10 cellular contexts compared by ENCODE assay signal in genomic region chr17:10875411-10875810, GRCh38. TPM values are rescaled to one million over a fixed set of nuclear protein-coding genes. Genes with fewer than 3 reads are reported as not detected.
A peak's percentile ranks its signal among the peaks of the same experiment; 100 is the strongest.
DNase-seq lines count a peak whose midpoint lies in the region; ATAC-seq and TF ChIP-seq lines count a peak whose summit lies in the region.
"Had no signal": no experiment of that assay in that cellular context is flagged by ENCODE, and none has a peak within 500 bp of the region (broad histone marks: within the 10 kb centered on the region; RNA-seq: fewer than 3 reads in every experiment).

No MANE protein-coding gene starts in this region.

- intact Hi-C loops in activated T-helper 2 cell treated with anti-CD3 and anti-CD28 coated beads, Interferon-gamma antibody, Interleukin-2, Interleukin-4, amounts not matched to agents 10 μg/mL and 5 μg/mL and 100 μg/mL, durations not matched to agents 14 hours and 24 hours and 36 hours (cut with micrococcal nuclease): loop anchor here (5.0 kb wide), 2 partner anchors 422 to 767 kb away; no protein-coding TSS in a partner anchor

- H3K4me3 ChIP-seq in LNCaP clone FGC (ENCODE audit: low read depth, low read length): no peak overlapping the region

- H3K27ac Mint-ChIP-seq in activated T-helper 2 cell treated with anti-CD3 and anti-CD28 coated beads, Interferon-gamma antibody, Interleukin-2, Interleukin-4, amounts not matched to agents 10 μg/mL and 5 μg/mL and 100 μg/mL, durations not matched to agents 14 hours and 24 hours and 36 hours: no peak overlapping the region
- H3K27ac Mint-ChIP-seq: activated B cell treated with CpG ODN at 0.5 μM for 24 hours; stimulated activated naive CD8-positive, alpha-beta T cell treated with anti-CD3 and anti-CD28 coated beads, Interleukin-15, Interleukin-2, amounts not matched to agents 100 ng/mL and 50 ng/mL, for 24 hours had no signal

- ATAC-seq in HG03469 (IDR thresholded peaks at IDR 0.05; ENCODE audit: unreplicated experiment) (no peak), HG02840 (IDR thresholded peaks at IDR 0.05; ENCODE audit: low FRiP score, unreplicated experiment) (no peak)

- no peaks in the 10 kb centered on the region for H3K9me3 Mint-ChIP-seq in activated T-helper 2 cell treated with anti-CD3 and anti-CD28 coated beads, Interferon-gamma antibody, Interleukin-2, Interleukin-4, amounts not matched to agents 10 μg/mL and 5 μg/mL and 100 μg/mL, durations not matched to agents 14 hours and 24 hours and 36 hours
- H3K9me3 Mint-ChIP-seq: activated B cell treated with CpG ODN at 0.5 μM for 24 hours; stimulated activated naive CD8-positive, alpha-beta T cell treated with anti-CD3 and anti-CD28 coated beads, Interleukin-15, Interleukin-2, amounts not matched to agents 100 ng/mL and 50 ng/mL, for 24 hours had no signal

- no peaks in the 10 kb centered on the region for H3K36me3 Mint-ChIP-seq in activated T-helper 2 cell treated with anti-CD3 and anti-CD28 coated beads, Interferon-gamma antibody, Interleukin-2, Interleukin-4, amounts not matched to agents 10 μg/mL and 5 μg/mL and 100 μg/mL, durations not matched to agents 14 hours and 24 hours and 36 hours (ENCODE audit: low read depth)

- no peaks in the 10 kb centered on the region for H3K27me3 Mint-ChIP-seq in activated T-helper 2 cell treated with anti-CD3 and anti-CD28 coated beads, Interferon-gamma antibody, Interleukin-2, Interleukin-4, amounts not matched to agents 10 μg/mL and 5 μg/mL and 100 μg/mL, durations not matched to agents 14 hours and 24 hours and 36 hours (ENCODE audit: low read depth)

- DNase-seq in GM03348 (ENCODE audit: low spot score) (peak; percentile 26), LNCaP clone FGC (ENCODE audit: low read depth) (peak; percentile 7), anterior cingulate cortex (lab: John Stamatoyannopoulos, UW) (peak in 32 of 58 donors; percentile 1 to 62 (median 18)), myocyte (ENCODE audit: low read depth) (peak; percentile 38), putamen (ENCODE audit: low spot score) (no peak)
- no peak for DNase-seq in activated T-helper 2 cell treated with anti-CD3 and anti-CD28 coated beads, Interferon-gamma antibody, Interleukin-2, Interleukin-4, amounts not matched to agents 10 μg/mL and 5 μg/mL and 100 μg/mL, durations not matched to agents 14 hours and 24 hours and 36 hours (ENCODE audit: low spot score)
- DNase-seq: activated B cell treated with CpG ODN at 0.5 μM for 24 hours had no signal

- TF ChIP-seq CTCF in LNCaP clone FGC (IDR thresholded peaks at IDR 0.05; ENCODE audit: control insufficient read depth, extremely low read depth, insufficient read depth): no peak

- H3K4me1 Mint-ChIP-seq in activated T-helper 2 cell treated with anti-CD3 and anti-CD28 coated beads, Interferon-gamma antibody, Interleukin-2, Interleukin-4, amounts not matched to agents 10 μg/mL and 5 μg/mL and 100 μg/mL, durations not matched to agents 14 hours and 24 hours and 36 hours (ENCODE audit: low read depth): no peaks in the 10 kb centered on the region
- H3K4me1 Mint-ChIP-seq: activated B cell treated with CpG ODN at 0.5 μM for 24 hours had no signal

- no peak overlapping the region for H3K4me3 Mint-ChIP-seq in activated T-helper 2 cell treated with anti-CD3 and anti-CD28 coated beads, Interferon-gamma antibody, Interleukin-2, Interleukin-4, amounts not matched to agents 10 μg/mL and 5 μg/mL and 100 μg/mL, durations not matched to agents 14 hours and 24 hours and 36 hours (ENCODE audit: low read depth)
- H3K4me3 Mint-ChIP-seq: activated B cell treated with CpG ODN at 0.5 μM for 24 hours; stimulated activated naive CD8-positive, alpha-beta T cell treated with anti-CD3 and anti-CD28 coated beads, Interleukin-15, Interleukin-2, amounts not matched to agents 100 ng/mL and 50 ng/mL, for 24 hours had no signal

RNA-seq across cellular contexts. Expression of gene PIRT, which starts 37.5 kb away (rescaled TPM):
- not detected in 2 replicates for total RNA-seq in myocyte
- polyA plus RNA-seq in myocyte (2012): not detected
- total RNA-seq in activated T-helper 2 cell treated with anti-CD3 and anti-CD28 coated beads, Interferon-gamma antibody, Interleukin-2, Interleukin-4, amounts not matched to agents 10 μg/mL and 5 μg/mL and 100 μg/mL, durations not matched to agents 14 hours and 24 hours and 36 hours: not detected in 2 replicates
- total RNA-seq: activated B cell treated with CpG ODN at 0.5 μM for 24 hours had no signal

Comparison
In these comparisons a context has a peak if more than half of its experiments do, and no peak if none do; other contexts are left out.
1. DNase-seq: peak in GM03348 (single experiment), LNCaP clone FGC (single experiment), anterior cingulate cortex (32 of 58) and myocyte (single experiment); none in activated T-helper 2 cell treated with anti-CD3 and anti-CD28 coated beads, Interferon-gamma antibody, Interleukin-2, Interleukin-4, amounts not matched to agents 10 μg/mL and 5 μg/mL and 100 μg/mL, durations not matched to agents 14 hours and 24 hours and 36 hours (single experiment) and putamen (single experiment).